19 cellular contexts compared by ENCODE assay signal in the genomic region with DNA sequence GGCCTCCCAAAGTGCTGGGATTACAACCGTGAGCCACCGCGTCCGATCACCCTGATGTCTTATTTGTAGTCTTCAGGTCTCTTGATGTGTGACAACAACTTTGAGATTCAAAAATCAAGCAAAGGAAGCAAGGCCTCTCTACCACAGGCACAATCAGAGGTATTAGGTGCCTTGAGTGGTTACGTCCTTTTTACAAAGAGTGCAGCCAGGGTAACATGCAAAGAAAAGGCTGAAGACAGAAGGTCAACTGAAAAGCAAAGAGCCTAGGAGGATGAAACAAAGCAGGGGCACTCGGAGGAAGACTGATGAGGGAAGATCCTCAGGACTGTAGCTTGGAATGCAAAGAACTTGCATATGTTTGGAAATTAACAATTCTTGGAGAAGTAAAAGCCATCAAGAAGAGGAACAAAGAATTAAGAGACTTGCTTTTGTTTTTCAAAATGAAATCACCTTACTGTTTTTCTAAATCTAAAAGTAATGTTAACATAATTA.
"Had no signal": no experiment of that assay in that cellular context is flagged by ENCODE, and none has a peak within 500 bp of the region (broad histone marks: within the 10 kb centered on the region; RNA-seq: fewer than 3 reads in every experiment).

No MANE protein-coding gene starts in this region.

- H3K4me1 ChIP-seq: spleen had no signal

- H3K27ac ChIP-seq: epithelial cell of prostate, spleen had no signal

- H3K4me3 ChIP-seq: heart left ventricle, left ventricle myocardium inferior, spleen, thoracic aorta had no signal

- H3K36me3 ChIP-seq: heart left ventricle, left ventricle myocardium inferior, spleen, thoracic aorta had no signal

- FAIRE-seq: kidney had no signal

- H3K4me3 Mint-ChIP-seq: activated naive CD8-positive, alpha-beta T cell treated with anti-CD3 and anti-CD28 coated beads for 36 hours; activated T-helper 1 cell treated with anti-CD3 and anti-CD28 coated beads, Interleukin-12 subunit alpha, Interleukin-12 subunit beta, Interleukin-2, Interleukin-4 antibody, amounts not matched to agents 30 ng/mL and 10 ng/mL and 1 ng/mL, durations not matched to agents 14 hours and 24 hours and 36 hours; central memory CD8-positive, alpha-beta T cell; T-helper 2 cell treated with Interferon-gamma antibody and Interleukin-4, amounts not matched to agents 5 μg/mL and 100 μg/mL, for 36 hours had no signal

- H3K27ac Mint-ChIP-seq: activated naive CD8-positive, alpha-beta T cell treated with anti-CD3 and anti-CD28 coated beads for 36 hours; activated T-helper 1 cell treated with anti-CD3 and anti-CD28 coated beads, Interleukin-12 subunit alpha, Interleukin-12 subunit beta, Interleukin-2, Interleukin-4 antibody, amounts not matched to agents 30 ng/mL and 10 ng/mL and 1 ng/mL, durations not matched to agents 14 hours and 24 hours and 36 hours; T-helper 2 cell treated with Interferon-gamma antibody and Interleukin-4, amounts not matched to agents 5 μg/mL and 100 μg/mL, for 36 hours had no signal

- H3K9me3 ChIP-seq: heart left ventricle, left ventricle myocardium inferior, spleen, thoracic aorta had no signal

- DNase-seq: activated CD4-positive, alpha-beta T cell treated with anti-CD3 and anti-CD28 coated beads, Interleukin-2, amount 50 U/mL, for 1 hour; activated CD8-positive, alpha-beta memory T cell treated with anti-CD3 and anti-CD28 coated beads for 24 hours; activated naive CD8-positive, alpha-beta T cell treated with anti-CD3 and anti-CD28 coated beads for 36 hours; amygdala; cortex of kidney; effector memory CD4-positive, alpha-beta T cell; foreskin melanocyte; heart left ventricle; kidney; left ventricle myocardium inferior; spleen had no signal

- H3K4me1 Mint-ChIP-seq: activated naive CD8-positive, alpha-beta T cell treated with anti-CD3 and anti-CD28 coated beads for 36 hours; central memory CD8-positive, alpha-beta T cell had no signal

- H3K9me3 Mint-ChIP-seq: activated naive CD8-positive, alpha-beta T cell treated with anti-CD3 and anti-CD28 coated beads for 36 hours; activated T-helper 1 cell treated with anti-CD3 and anti-CD28 coated beads, Interleukin-12 subunit alpha, Interleukin-12 subunit beta, Interleukin-2, Interleukin-4 antibody, amounts not matched to agents 30 ng/mL and 10 ng/mL and 1 ng/mL, durations not matched to agents 14 hours and 24 hours and 36 hours; brain; central memory CD8-positive, alpha-beta T cell; nephron; T-helper 2 cell treated with Interferon-gamma antibody and Interleukin-4, amounts not matched to agents 5 μg/mL and 100 μg/mL, for 36 hours had no signal

- H3K27me3 ChIP-seq: heart left ventricle, spleen had no signal

- H3K36me3 Mint-ChIP-seq: activated naive CD8-positive, alpha-beta T cell treated with anti-CD3 and anti-CD28 coated beads for 36 hours; brain had no signal

- ATAC-seq: activated CD4-positive, CD25-positive, alpha-beta regulatory T cell treated with anti-CD3 and anti-CD28 coated beads, Interleukin-2, amount 50 U/mL, for 24 hours; heart left ventricle had no signal
